8 cellular contexts compared by ENCODE assay signal in the genomic region with DNA sequence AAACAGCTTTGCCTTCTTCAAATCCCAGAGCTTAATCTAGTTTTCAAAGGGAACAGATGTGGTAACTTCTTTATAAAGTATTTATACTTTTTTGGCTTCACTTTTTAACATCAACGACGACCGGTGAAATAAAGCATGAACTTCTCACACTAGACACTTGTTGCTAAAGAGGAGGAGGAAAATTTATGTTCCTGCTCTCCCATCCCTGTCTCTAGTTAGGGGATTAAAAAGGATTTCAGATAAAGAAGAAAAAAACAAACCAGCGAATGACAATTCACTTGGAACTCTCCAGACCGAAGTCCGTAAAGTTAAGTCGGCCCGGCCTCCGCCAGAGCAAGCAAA. TPM values are rescaled to one million over a fixed set of nuclear protein-coding genes. Genes with fewer than 3 reads are reported as not detected.
DNase-seq lines count a peak whose midpoint lies in the region; ATAC-seq and TF ChIP-seq lines count a peak whose summit lies in the region.

No MANE protein-coding gene starts in this region.

- no peaks in the 10 kb centered on the region for H3K9me3 Mint-ChIP-seq in CD4-positive, alpha-beta T cell

- no TSS peak for BruUV-seq in OCI-LY7 (replicated peaks; lab: Mats Ljungman, UMichigan)

- H3K27me3 ChIP-seq in CD4-positive, alpha-beta T cell (ENCODE audit: control insufficient read depth, insufficient read depth, low read length) = peaks cover 5% of the 10 kb centered on the region

- peaks cover 22% of the 10 kb centered on the region for H3K4me1 Mint-ChIP-seq in CD4-positive, alpha-beta T cell (ENCODE audit: low read depth)

- DNase-seq in CD4-positive, alpha-beta T cell = no peak
- DNase-seq in OCI-LY7 (ENCODE audit: low spot score) (peak; percentile 4), epithelial cell of prostate (ENCODE audit: low read depth, low spot score) (no peak), non-pigmented ciliary epithelial cell (ENCODE audit: low read depth) (peak; percentile 36), putamen (ENCODE audit: low spot score) (no peak), NCI-H2171 treated with DMSO at 0.1 percent for 48 hours (lab: John Stamatoyannopoulos, UW) (no peak)

- ATAC-seq in CD4-positive, alpha-beta T cell (ENCODE audit: poor library complexity) = no peak
- ATAC-seq in GM19467 (IDR thresholded peaks at IDR 0.05; ENCODE audit: unreplicated experiment) (no peak), HG03432 (IDR thresholded peaks at IDR 0.05; ENCODE audit: unreplicated experiment) (no peak)

- POLR2A ChIA-PET in CD4-positive, alpha-beta T cell (lab: Charles Lee) = no interaction called here
- POLR2A ChIA-PET in OCI-LY7 (lab: Charles Lee) = interaction anchor here (0.6 to 1.3 kb wide), 6 partner anchors 8 to 1439 kb away, joined by 3 to 8 read pairs (median 3); no protein-coding TSS in a partner anchor

- no peak for TF ChIP-seq CTCF in CD4-positive, alpha-beta T cell (IDR thresholded peaks at IDR 0.05)
- no peak for TF ChIP-seq CTCF in OCI-LY7 (conservative IDR thresholded peaks at IDR 0.05; ENCODE audit: low read length)

- CTCF ChIA-PET in CD4-positive, alpha-beta T cell (lab: Charles Lee) = interaction anchor here (1.1 kb wide), 1 partner anchor 702 kb away, joined by 3 read pairs; no protein-coding TSS in a partner anchor
- CTCF ChIA-PET in OCI-LY7 (lab: Charles Lee; ENCODE audit: unreplicated experiment) = no interaction called here

- H3K36me3 ChIP-seq in OCI-LY7 (ENCODE audit: insufficient read depth, low read length) = no peaks in the 10 kb centered on the region

- peak overlapping the region; percentile 96 for H3K4me3 Mint-ChIP-seq in CD4-positive, alpha-beta T cell

- H3K27ac ChIP-seq in CD4-positive, alpha-beta T cell (ENCODE audit: low read depth, low read length) = no peak overlapping the region
- H3K27ac ChIP-seq in OCI-LY7 (ENCODE audit: low read depth, low read length, poor library complexity, severe bottlenecking) (no peak overlapping the region), epithelial cell of prostate (peak overlapping the region; percentile 78)

- H3K4me3 ChIP-seq in OCI-LY7 (ENCODE audit: low read depth, low read length, poor library complexity, severe bottlenecking) = peak overlapping the region; percentile 84

- peak overlapping the region; percentile 21 for H3K27ac Mint-ChIP-seq in CD4-positive, alpha-beta T cell

- H3K27me3 Mint-ChIP-seq in CD4-positive, alpha-beta T cell = peaks cover 3% of the 10 kb centered on the region

- peaks cover 17% of the 10 kb centered on the region for H3K4me1 ChIP-seq in OCI-LY7 (ENCODE audit: insufficient read depth, low read length, poor library complexity, severe bottlenecking)

- H3K9me2 ChIP-seq in OCI-LY7 (ENCODE audit: insufficient read depth, low read length) = no peaks in the 10 kb centered on the region

- H4K20me1 ChIP-seq in OCI-LY7 (ENCODE audit: insufficient read depth, low read length) = no peaks in the 10 kb centered on the region

- H3K9me3 ChIP-seq in CD4-positive, alpha-beta T cell (ENCODE audit: control insufficient read depth, low read length) = no peaks in the 10 kb centered on the region
- H3K9me3 ChIP-seq in OCI-LY7 (ENCODE audit: low read length) = no peaks in the 10 kb centered on the region

- H2AFZ ChIP-seq in OCI-LY7 (ENCODE audit: low read length) = peak overlapping the region; percentile 92

- no peaks in the 10 kb centered on the region for H3K79me2 ChIP-seq in OCI-LY7 (ENCODE audit: insufficient read depth, low read depth, low read length)

- intact Hi-C loops in CD4-positive, alpha-beta T cell (cut with DNase I, micrococcal nuclease) = loop anchor here (2.0 to 5.0 kb wide), 4 partner anchors 50 to 250 kb away; partner anchors contain the start of gene RFX7 (in 1 of the 2)
- intact Hi-C loops in OCI-LY7 (cut with micrococcal nuclease; ENCODE audit: unreplicated experiment) = loop anchor here (2.0 to 5.0 kb wide), 3 partner anchors 252 to 435 kb away; partner anchors contain the start of gene TEX9

- H3K4me2 ChIP-seq in OCI-LY7 (ENCODE audit: low read length) = peak overlapping the region; percentile 76

- no peaks in the 10 kb centered on the region for H3K36me3 Mint-ChIP-seq in CD4-positive, alpha-beta T cell (ENCODE audit: low read depth)

RNA-seq across cellular contexts. Expression of gene NEDD4, which starts 0.7 kb away (rescaled TPM):
- 1 to 10 TPM; 2.6 to 2.7 TPM for total RNA-seq in CD4-positive, alpha-beta T cell
- total RNA-seq in OCI-LY7 (2014; rRNA removed; shearing (Covaris generic)) = 4.6 and 4.8 TPM in 2 replicates
- 12.7 and 13.5 TPM in 2 replicates for total RNA-seq in OCI-LY7 (2022)

Comparison
In these comparisons a context has a peak if more than half of its experiments do, and no peak if none do; other contexts are left out.
1. DNase-seq: peak in OCI-LY7 (single experiment) and non-pigmented ciliary epithelial cell (single experiment); none in CD4-positive, alpha-beta T cell (0 of 10), epithelial cell of prostate (single experiment), putamen (single experiment) and NCI-H2171 treated with DMSO at 0.1 percent for 48 hours (single experiment).